ENCODE assay signal across 19 cellular contexts in the genomic region with DNA sequence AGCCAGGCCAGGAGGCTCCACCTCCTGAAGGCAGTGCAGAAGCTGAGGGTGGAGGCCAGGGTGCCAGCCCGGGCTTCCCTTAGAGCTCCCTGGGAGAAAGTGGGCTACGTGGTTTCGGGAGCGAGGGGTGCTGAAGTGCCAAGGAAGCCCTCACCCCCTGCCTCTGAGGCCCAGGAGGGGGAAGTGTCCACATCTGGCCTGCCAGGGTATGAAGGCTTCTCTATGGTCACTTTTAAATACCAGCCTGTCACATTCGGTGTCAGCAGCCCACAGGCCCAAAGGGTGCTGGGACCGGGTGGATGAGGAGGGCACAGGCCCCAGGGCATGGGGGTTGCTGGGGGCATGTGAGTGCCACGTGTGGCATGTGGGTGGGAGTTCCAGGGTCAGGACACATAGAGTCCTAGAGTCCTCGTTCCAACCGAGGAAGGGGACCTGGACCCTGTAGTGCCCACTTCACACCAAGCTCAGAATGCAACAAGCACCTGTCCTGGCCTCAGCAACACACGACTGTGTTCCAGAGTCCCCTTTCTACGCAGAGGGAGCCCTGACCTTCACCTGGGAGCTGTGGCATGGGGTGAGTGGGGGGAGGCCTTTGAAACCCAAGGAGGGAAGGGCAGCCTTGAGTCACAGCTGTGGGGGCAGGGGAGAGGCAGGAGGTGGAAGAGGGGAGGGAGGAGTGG. TPM values are rescaled to one million over a fixed set of nuclear protein-coding genes. Genes with fewer than 3 reads are reported as not detected.
A peak's percentile ranks its signal among the peaks of the same experiment; 100 is the strongest.
DNase-seq lines count a peak whose midpoint lies in the region; ATAC-seq and TF ChIP-seq lines count a peak whose summit lies in the region.
"Had no signal": no experiment of that assay in that cellular context is flagged by ENCODE, and none has a peak within 500 bp of the region (broad histone marks: within the 10 kb centered on the region; RNA-seq: fewer than 3 reads in every experiment).

No MANE protein-coding gene starts in this region.

- H3K36me3 ChIP-seq in CD8-positive, alpha-beta memory T cell (ENCODE audit: insufficient read depth, low read length) = no peaks in the 10 kb centered on the region
- no peaks in the 10 kb centered on the region for H3K36me3 ChIP-seq in naive thymus-derived CD4-positive, alpha-beta T cell (ENCODE audit: control insufficient read depth in 2 of 3, insufficient read depth in 3 of 3, low read length in 3 of 3)
- H3K36me3 ChIP-seq in heart left ventricle = no peaks in the 10 kb centered on the region
- H3K36me3 ChIP-seq: thyroid gland had no signal

- WGBS in heart left ventricle, 4 donors = 63 to 80% (median 71%) methylated on average over 6 to 11 of the region's 11 CpGs

- no peak overlapping the region for H3K27ac Mint-ChIP-seq in CD8-positive, alpha-beta memory T cell
- H3K27ac Mint-ChIP-seq in activated T-helper 17 cell treated with anti-CD3 and anti-CD28 coated beads, Interleukin-2, amount 50 U/mL, for 72 hours = no peak overlapping the region
- H3K27ac Mint-ChIP-seq in naive thymus-derived CD4-positive, alpha-beta T cell = peak overlapping the region in 2 of 9 donors; percentile 21 to 65

- H3K4me3 Mint-ChIP-seq in CD8-positive, alpha-beta memory T cell = peak overlapping the region; percentile 23 to 83 (median 50)
- H3K4me3 Mint-ChIP-seq in activated T-helper 17 cell treated with anti-CD3 and anti-CD28 coated beads, Interleukin-2, amount 50 U/mL, for 72 hours = peak overlapping the region; percentile 50
- peak overlapping the region in 8 of 10 donors; percentile 19 to 83 (median 64) for H3K4me3 Mint-ChIP-seq in naive thymus-derived CD4-positive, alpha-beta T cell

- TF ChIP-seq CTCF in heart left ventricle (IDR thresholded peaks at IDR 0.05) = no peak

- TF ChIP-seq POLR2A in heart left ventricle (IDR thresholded peaks at IDR 0.05) = no peak

- H3K27me3 ChIP-seq in CD8-positive, alpha-beta memory T cell (ENCODE audit: insufficient read depth, low read length, poor library complexity, severe bottlenecking) = peaks cover 48% of the 10 kb centered on the region
- peaks cover 7 to 17% of the 10 kb centered on the region in 2 donors for H3K27me3 ChIP-seq in naive thymus-derived CD4-positive, alpha-beta T cell (ENCODE audit: control insufficient read depth in 2 of 2, insufficient read depth in 2 of 2, low read length in 2 of 2)
- H3K27me3 ChIP-seq in heart left ventricle = peaks cover 29 to 82% (median 53%) of the 10 kb centered on the region in 9 donors

- no peak overlapping the region for H3K27ac ChIP-seq in CD8-positive, alpha-beta memory T cell (ENCODE audit: low read depth, low read length)
- H3K27ac ChIP-seq in naive thymus-derived CD4-positive, alpha-beta T cell (ENCODE audit: low read depth, low read length) = no peak overlapping the region
- no peak overlapping the region for H3K27ac ChIP-seq in heart left ventricle
- H3K27ac ChIP-seq: parathyroid adenoma, thyroid gland had no signal

- H3K36me3 Mint-ChIP-seq in CD8-positive, alpha-beta memory T cell = no peaks in the 10 kb centered on the region
- peaks cover 17% of the 10 kb centered on the region for H3K36me3 Mint-ChIP-seq in activated T-helper 17 cell treated with anti-CD3 and anti-CD28 coated beads, Interleukin-2, amount 50 U/mL, for 72 hours (ENCODE audit: low read depth)
- peaks cover 0 to 5% (median 0%) of the 10 kb centered on the region in 5 donors for H3K36me3 Mint-ChIP-seq in naive thymus-derived CD4-positive, alpha-beta T cell

- H3K4me3 ChIP-seq in CD8-positive, alpha-beta memory T cell (ENCODE audit: low read length) = no peak overlapping the region
- no peak overlapping the region for H3K4me3 ChIP-seq in naive thymus-derived CD4-positive, alpha-beta T cell (ENCODE audit: low read length)
- no peak overlapping the region for H3K4me3 ChIP-seq in heart left ventricle
- H3K4me3 ChIP-seq: thyroid gland had no signal

- H3K4me1 Mint-ChIP-seq in CD8-positive, alpha-beta memory T cell = peaks cover 19 to 40% (median 23%) of the 10 kb centered on the region in 3 donors
- peaks cover 5% of the 10 kb centered on the region for H3K4me1 Mint-ChIP-seq in activated T-helper 17 cell treated with anti-CD3 and anti-CD28 coated beads, Interleukin-2, amount 50 U/mL, for 72 hours
- H3K4me1 Mint-ChIP-seq in naive thymus-derived CD4-positive, alpha-beta T cell = peaks cover 4 to 34% (median 27%) of the 10 kb centered on the region in 7 donors

- no peaks in the 10 kb centered on the region for H3K9me3 ChIP-seq in CD8-positive, alpha-beta memory T cell (ENCODE audit: low read length)
- no peaks in the 10 kb centered on the region for H3K9me3 ChIP-seq in naive thymus-derived CD4-positive, alpha-beta T cell (ENCODE audit: control insufficient read depth in 2 of 3, low read length in 3 of 3)
- H3K9me3 ChIP-seq in heart left ventricle = no peaks in the 10 kb centered on the region
- H3K9me3 ChIP-seq: thyroid gland had no signal

- peak; percentile 56 for DNase-seq in 8988T
- DNase-seq in CD8-positive, alpha-beta memory T cell = no peak
- no peak for DNase-seq in naive thymus-derived CD4-positive, alpha-beta T cell
- DNase-seq in NCI-H1092 treated with DMSO at 0.1 percent for 48 hours (lab: John Stamatoyannopoulos, UW) = no peak
- DNase-seq in stimulated activated CD4-positive, alpha-beta T cell treated with anti-CD3 and anti-CD28 coated beads, Interleukin-4, amount 100 ng/mL, for 1 hour = no peak
- no peak for DNase-seq in T1000 (lab: John Stamatoyannopoulos, UW)
- DNase-seq in heart left ventricle = no peak
- DNase-seq: activated CD4-positive, alpha-beta T cell treated with anti-CD3 and anti-CD28 coated beads, Interleukin-2, amount 50 U/mL, for 1 hour; aorta; foreskin fibroblast; NCI-H1105 treated with DMSO at 0.1 percent for 48 hours; NCI-H2171; PC-3; stimulated activated CD4-positive, alpha-beta T cell treated with anti-CD3 and anti-CD28 coated beads, Interleukin-4, amount 100 ng/mL, for 24 hours; thyroid gland had no signal

- peaks cover 33% of the 10 kb centered on the region for H3K4me1 ChIP-seq in CD8-positive, alpha-beta memory T cell (ENCODE audit: insufficient read depth, low read length)
- peaks cover 12 to 16% of the 10 kb centered on the region in 2 donors for H3K4me1 ChIP-seq in naive thymus-derived CD4-positive, alpha-beta T cell (ENCODE audit: control insufficient read depth in 2 of 2, insufficient read depth in 2 of 2, low read length in 2 of 2)
- H3K4me1 ChIP-seq in heart left ventricle = peaks cover 0 to 64% (median 24%) of the 10 kb centered on the region in 12 donors

- POLR2A ChIA-PET in CD8-positive, alpha-beta memory T cell (lab: Charles Lee) = interaction anchor here (0.8 to 1.0 kb wide), 2 partner anchors 13 to 80 kb away, joined by 3 to 4 read pairs; a partner anchor contains a TSS
- POLR2A ChIA-PET in naive thymus-derived CD4-positive, alpha-beta T cell (lab: Charles Lee) = interaction anchor here (0.6 to 1.0 kb wide), 2 partner anchors 80 to 745 kb away, joined by 3 to 5 read pairs; a partner anchor contains a TSS

- CTCF ChIA-PET in CD8-positive, alpha-beta memory T cell (lab: Charles Lee) = interaction anchor here (3.2 kb wide), 1 partner anchor 13 kb away, joined by 16 read pairs; a partner anchor contains a TSS
- CTCF ChIA-PET in naive thymus-derived CD4-positive, alpha-beta T cell (lab: Charles Lee) = interaction anchor here (0.9 to 1.5 kb wide), 3 partner anchors 13 to 51 kb away, joined by 3 to 5 read pairs (median 4); no protein-coding TSS in a partner anchor

- no peak for ATAC-seq in activated T-helper 17 cell treated with anti-CD3 and anti-CD28 coated beads, Interleukin-2, amount 50 U/mL, for 72 hours (replicated peaks)
- no peak for ATAC-seq in naive thymus-derived CD4-positive, alpha-beta T cell
- no peak for ATAC-seq in heart left ventricle
- ATAC-seq: PC-3 had no signal

- no peaks in the 10 kb centered on the region for H3K9me3 Mint-ChIP-seq in CD8-positive, alpha-beta memory T cell
- H3K9me3 Mint-ChIP-seq in activated T-helper 17 cell treated with anti-CD3 and anti-CD28 coated beads, Interleukin-2, amount 50 U/mL, for 72 hours = no peaks in the 10 kb centered on the region
- peaks cover 0 to 2% (median 0%) of the 10 kb centered on the region in 11 donors for H3K9me3 Mint-ChIP-seq in naive thymus-derived CD4-positive, alpha-beta T cell

- intact Hi-C loops in naive thymus-derived CD4-positive, alpha-beta T cell (cut with micrococcal nuclease) = no loop called here
- intact Hi-C loops in heart left ventricle (cut with DNase I) = no loop called here

- H3K27me3 Mint-ChIP-seq in CD8-positive, alpha-beta memory T cell = peaks cover 28 to 32% of the 10 kb centered on the region in 2 donors
- peaks cover 27% of the 10 kb centered on the region for H3K27me3 Mint-ChIP-seq in activated T-helper 17 cell treated with anti-CD3 and anti-CD28 coated beads, Interleukin-2, amount 50 U/mL, for 72 hours
- peaks cover 30 to 67% (median 40%) of the 10 kb centered on the region in 5 donors for H3K27me3 Mint-ChIP-seq in naive thymus-derived CD4-positive, alpha-beta T cell

RNA-seq across cellular contexts. Expression of a gene that starts 1.7 kb away (rescaled TPM):
- 1 to 10 TPM; 1.3 to 1.4 TPM for total RNA-seq in CD8-positive, alpha-beta memory T cell
- not detected for polyA plus RNA-seq in CD8-positive, alpha-beta memory T cell
- total RNA-seq in activated T-helper 17 cell treated with anti-CD3 and anti-CD28 coated beads, Interleukin-2, amount 50 U/mL, for 72 hours = 1 to 10 TPM in 1 of 2 donors, not detected in 1; 2.8 TPM
- under 1 TPM in 3 of 5 experiments, not detected in 2; 0.34 to 0.58 (median 0.54) TPM for total RNA-seq in naive thymus-derived CD4-positive, alpha-beta T cell
- not detected for polyA plus RNA-seq in naive thymus-derived CD4-positive, alpha-beta T cell
- 1 to 10 TPM in 4 of 9 donors, under 1 TPM in 5; 0.48 to 4.4 (median 1.00) TPM for total RNA-seq in heart left ventricle
- polyA plus RNA-seq in heart left ventricle = 1 to 10 TPM in 1 of 2 donors, not detected in 1; 1.7 TPM
- total RNA-seq: aorta, endothelial cell of umbilical vein, PC-3, SK-MEL-5, thyroid gland had no signal
- polyA plus RNA-seq: aorta, endothelial cell of umbilical vein had no signal

RNA-seq across cellular contexts. Expression of a gene that starts 13.4 kb away (rescaled TPM):
- total RNA-seq in CD8-positive, alpha-beta memory T cell = 1 to 10 TPM; 5.4 to 5.9 TPM
- 2.0 TPM for polyA plus RNA-seq in CD8-positive, alpha-beta memory T cell
- 1 to 10 TPM; 2.7 to 7.7 TPM for total RNA-seq in activated T-helper 17 cell treated with anti-CD3 and anti-CD28 coated beads, Interleukin-2, amount 50 U/mL, for 72 hours
- 10 to 100 TPM in 2 of 5 experiments, 1 to 10 TPM in 3; 1.2 to 17.2 (median 8.4) TPM for total RNA-seq in naive thymus-derived CD4-positive, alpha-beta T cell
- polyA plus RNA-seq in naive thymus-derived CD4-positive, alpha-beta T cell = under 1 TPM; 0.38 to 0.39 TPM
- under 1 TPM in 8 of 9 donors, not detected in 1; 0.35 to 0.61 (median 0.44) TPM for total RNA-seq in heart left ventricle
- polyA plus RNA-seq in heart left ventricle = under 1 TPM; 0.07 to 0.34 TPM
- total RNA-seq: thyroid gland had no signal
- polyA plus RNA-seq: aorta had no signal

RNA-seq across cellular contexts. Expression of a gene that starts 33.8 kb away (rescaled TPM):
- 10 to 100 TPM; 73.2 to 77.5 TPM for total RNA-seq in CD8-positive, alpha-beta memory T cell
- polyA plus RNA-seq in CD8-positive, alpha-beta memory T cell = 19.2 TPM
- 10 to 100 TPM; 62.3 to 90.5 TPM for total RNA-seq in activated T-helper 17 cell treated with anti-CD3 and anti-CD28 coated beads, Interleukin-2, amount 50 U/mL, for 72 hours
- 10 to 100 TPM in 3 of 5 experiments, 1 to 10 TPM in 2; 5.1 to 51.1 (median 10.8) TPM for total RNA-seq in naive thymus-derived CD4-positive, alpha-beta T cell
- 1 to 10 TPM; 2.3 to 4.4 TPM for polyA plus RNA-seq in naive thymus-derived CD4-positive, alpha-beta T cell
- 1 to 10 TPM in 2 of 9 donors, under 1 TPM in 3, not detected in 4; 0.21 to 6.9 (median 0.52) TPM for total RNA-seq in heart left ventricle
- under 1 TPM; 0.30 to 0.79 TPM for polyA plus RNA-seq in heart left ventricle

RNA-seq across cellular contexts. Expression of a gene that starts 56.1 kb away (rescaled TPM):
- under 1 TPM; 0.33 to 0.51 TPM for total RNA-seq in CD8-positive, alpha-beta memory T cell
- not detected for polyA plus RNA-seq in CD8-positive, alpha-beta memory T cell
- 1 to 10 TPM; 2.1 to 4.1 TPM for total RNA-seq in activated T-helper 17 cell treated with anti-CD3 and anti-CD28 coated beads, Interleukin-2, amount 50 U/mL, for 72 hours
- total RNA-seq in naive thymus-derived CD4-positive, alpha-beta T cell = 1 to 10 TPM in 1 of 5 experiments, under 1 TPM in 4; 0.08 to 4.2 (median 0.16) TPM
- not detected for polyA plus RNA-seq in naive thymus-derived CD4-positive, alpha-beta T cell
- total RNA-seq in heart left ventricle = under 1 TPM in 6 of 9 donors, not detected in 3; 0.07 to 0.53 (median 0.23) TPM
- under 1 TPM; 0.03 to 0.08 TPM for polyA plus RNA-seq in heart left ventricle
